In genomic region chr18:48219429-48220145, GRCh38 we compare ENCODE assay signal across 2 cellular contexts.
TF ChIP-seq lines count a peak whose summit lies in the region.

No MANE protein-coding gene starts in this region.

TF ChIP-seq in IMR-90, 13 proteins besides CTCF, POLR2A, EP300 and RAD21:
- TF ChIP-seq RFX5 (IDR thresholded peaks at IDR 0.05; ENCODE audit: low read depth, low read length) (no peak), MXI1 (IDR thresholded peaks at IDR 0.05; ENCODE audit: borderline replicate concordance, low read depth, low read length) (no peak), MAZ (IDR thresholded peaks at IDR 0.05; ENCODE audit: borderline replicate concordance, low read depth, low read length) (no peak), SMC3 (IDR thresholded peaks at IDR 0.05; ENCODE audit: low read depth, low read length) (no peak), CEBPB (IDR thresholded peaks at IDR 0.05; ENCODE audit: low read depth, low read length) (no peak), CHD1 (IDR thresholded peaks at IDR 0.05; ENCODE audit: low read depth, low read length) (no peak), FOS (IDR thresholded peaks at IDR 0.05; ENCODE audit: low read depth, low read length) (no peak), BHLHE40 (IDR thresholded peaks at IDR 0.05; ENCODE audit: low read depth, low read length) (no peak), ELK1 (IDR thresholded peaks at IDR 0.05; ENCODE audit: borderline replicate concordance, low read depth, low read length) (no peak), RCOR1 (IDR thresholded peaks at IDR 0.05; ENCODE audit: insufficient replicate concordance, low read length) (no peak), NFE2L2 (IDR thresholded peaks at IDR 0.05; ENCODE audit: low read depth, low read length) (no peak), MAFK (IDR thresholded peaks at IDR 0.05; ENCODE audit: low read depth, low read length) (no peak)
- TF ChIP-seq, protein P1, sequence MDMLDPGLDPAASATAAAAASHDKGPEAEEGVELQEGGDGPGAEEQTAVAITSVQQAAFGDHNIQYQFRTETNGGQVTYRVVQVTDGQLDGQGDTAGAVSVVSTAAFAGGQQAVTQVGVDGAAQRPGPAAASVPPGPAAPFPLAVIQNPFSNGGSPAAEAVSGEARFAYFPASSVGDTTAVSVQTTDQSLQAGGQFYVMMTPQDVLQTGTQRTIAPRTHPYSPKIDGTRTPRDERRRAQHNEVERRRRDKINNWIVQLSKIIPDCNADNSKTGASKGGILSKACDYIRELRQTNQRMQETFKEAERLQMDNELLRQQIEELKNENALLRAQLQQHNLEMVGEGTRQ (IDR thresholded peaks at IDR 0.05; ENCODE audit: low read depth, low read length), result no peak

TF ChIP-seq in neural cell, 6 proteins besides CTCF, POLR2A, EP300 and RAD21:
- TF ChIP-seq MXI1 (conservative IDR thresholded peaks at IDR 0.05; ENCODE audit: poor library complexity, severe bottlenecking) (no peak), SMC3 (conservative IDR thresholded peaks at IDR 0.05; ENCODE audit: poor library complexity) (peak; percentile 20)
TF ChIP-seq in neural cell: peak in this region for 1.
